In genomic region chr2:125615438-125615837, GRCh38 we compare ENCODE assay signal across 35 cellular contexts.
"Had no signal": no experiment of that assay in that cellular context is flagged by ENCODE, and none has a peak within 500 bp of the region (broad histone marks: within the 10 kb centered on the region; RNA-seq: fewer than 3 reads in every experiment).

No MANE protein-coding gene starts in this region.

- H3K27ac ChIP-seq: KMS-11 had no signal

- H3K4me3 ChIP-seq: MG63 had no signal

- DNase-seq: Karpas-422, Kasumi-1, MG63, MM.1S, MV-4-11, NCI-H1048, NCI-H1092, NCI-H1092 treated with DMSO at 0.1 percent for 48 hours, NCI-H1105, NCI-H1105 treated with DMSO at 0.1 percent for 48 hours, NCI-H1417, NCI-H1417 treated with DMSO at 0.1 percent for 48 hours, NCI-H1436, NCI-H1436 treated with DMSO at 0.1 percent for 48 hours, NCI-H146, NCI-H1694, NCI-H1694 treated with DMSO at 0.1 percent for 48 hours, NCI-H187, NCI-H187 treated with DMSO at 0.1 percent for 48 hours, NCI-H1930, NCI-H2029, NCI-H2029 treated with DMSO at 0.1 percent for 48 hours, NCI-H2081, NCI-H2081 treated with DMSO at 0.1 percent for 48 hours, NCI-H2107, NCI-H2171, NCI-H2171 treated with DMSO at 0.1 percent for 48 hours, NCI-H2227 treated with DMSO at 0.1 percent for 48 hours, NCI-H226, NCI-H345, NCI-H446, NCI-H446 treated with DMSO at 0.1 percent for 48 hours, NCI-H510A, NCI-H510A treated with DMSO at 0.1 percent for 48 hours had no signal

- H3K9ac ChIP-seq: KMS-11 had no signal

- H3K4me2 ChIP-seq: KMS-11 had no signal

- H3K9me3 ChIP-seq: MG63 had no signal

- H3K27me3 ChIP-seq: MG63 had no signal

- H3K36me3 ChIP-seq: MG63 had no signal
